ENCODE assay signal across 8 cellular contexts in genomic region chr3:110814170-110815007, GRCh38.
DNase-seq lines count a peak whose midpoint lies in the region; ATAC-seq and TF ChIP-seq lines count a peak whose summit lies in the region.

No MANE protein-coding gene starts in this region.

- POLR2A ChIA-PET in SK-N-SH (lab: Yijun Ruan, JAX), result no interaction called here

- H3K4me1 ChIP-seq in SK-N-SH (ENCODE audit: control insufficient read depth in 1 of 2, insufficient read depth in 2 of 2, low read depth in 1 of 2, low read length in 1 of 2), result peaks cover 0 to 26% of the 10 kb centered on the region in 2 experiments; a peak in 3 of 4 replicates

- no peak for TF ChIP-seq RAD21 in SK-N-SH (IDR thresholded peaks at IDR 0.05; ENCODE audit: low read length)

- TF ChIP-seq CTCF in SK-N-SH (IDR thresholded peaks at IDR 0.05) (no peak), fibroblast of the aortic adventitia (IDR thresholded peaks at IDR 0.05; ENCODE audit: insufficient read depth, low read length) (no peak)

- peak overlapping the region; percentile 83; the same call in 1 of the 2 replicates for H2AFZ ChIP-seq in SK-N-SH (ENCODE audit: low read depth)

- 51% methylated on average over 5 of the region's 5 CpGs for WGBS in SK-N-SH (ENCODE audit: low lambda C conversion rate)

- DNase-seq in activated T-cell treated with anti-CD3 and anti-CD28 coated beads for 48 hours (ENCODE audit: low read depth), result peak; percentile 35
- no peak for DNase-seq in activated T-cell treated with anti-CD3 and anti-CD28 coated beads, Interleukin-2, amount 50 U/mL, for 1 hour
- DNase-seq in SK-N-SH, result no peak
- DNase-seq in fibroblast of the aortic adventitia (ENCODE audit: low read depth), result peak; percentile 70
- DNase-seq in cardiac septum (ENCODE audit: low spot score), result no peak
- no peak for DNase-seq in posterior cingulate gyrus
- no peak for DNase-seq in NCI-H2107 (lab: John Stamatoyannopoulos, UW)

- peak overlapping the region; percentile 46 for H3K4me2 ChIP-seq in SK-N-SH

- H3K4me3 ChIP-seq in SK-N-SH (ENCODE audit: low read depth in 2 of 2, low read length in 1 of 2) (no peak overlapping the region; a peak in 1 of 4 replicates), fibroblast of the aortic adventitia (ENCODE audit: low read depth, low read length) (no peak overlapping the region)

- no peaks in the 10 kb centered on the region for H3K9me3 ChIP-seq in SK-N-SH

- peak; percentile 90 for ATAC-seq in HG02973 (IDR thresholded peaks at IDR 0.05; ENCODE audit: unreplicated experiment)

- H4K20me1 ChIP-seq in SK-N-SH (ENCODE audit: insufficient read depth), result no peaks in the 10 kb centered on the region

- H3K27me3 ChIP-seq in SK-N-SH (ENCODE audit: insufficient read depth), result no peaks in the 10 kb centered on the region

- no peaks in the 10 kb centered on the region for H3K79me2 ChIP-seq in SK-N-SH (ENCODE audit: insufficient read depth)

- H3F3A ChIP-seq in SK-N-SH (replicated peaks; ENCODE audit: insufficient read depth), result peaks cover 37% of the 10 kb centered on the region

- H3K9ac ChIP-seq in SK-N-SH, result peak overlapping the region; percentile 48; the same call in 1 of the 2 replicates

- H3K36me3 ChIP-seq in SK-N-SH (replicated peaks in 1 of 2; ENCODE audit: control insufficient read depth in 1 of 2, insufficient read depth in 2 of 2, low read length in 1 of 2), result no peaks in the 10 kb centered on the region

- peak overlapping the region in 1 of 2 experiments; percentile 84; a peak in 3 of 4 replicates for H3K27ac ChIP-seq in SK-N-SH (ENCODE audit: low read depth in 2 of 2, low read length in 1 of 2)

- no peaks in the 10 kb centered on the region for H3K9me2 ChIP-seq in SK-N-SH

- TF ChIP-seq EP300 in SK-N-SH (IDR thresholded peaks at IDR 0.05; ENCODE audit: borderline replicate concordance in 1 of 2, low read depth in 1 of 2, low read length in 1 of 2), result peak in 1 of 2 experiments; percentile 55; a peak in 1 of 4 replicates

- CTCF ChIA-PET in SK-N-SH (lab: Yijun Ruan, JAX), result no interaction called here

- intact Hi-C loops in cardiac septum (cut with DNase I) (no loop called here), posterior cingulate gyrus (cut with DNase I) (no loop called here)

TF ChIP-seq in SK-N-SH, 30 proteins besides CTCF, POLR2A, EP300 and RAD21 (continues in another document):
- TF ChIP-seq MXI1 (IDR thresholded peaks at IDR 0.05; ENCODE audit: low read depth, low read length) (no peak), NFIC (IDR thresholded peaks at IDR 0.05; ENCODE audit: borderline replicate concordance) (peak; percentile 26; the same call in 1 of the 2 replicates), USF2 (IDR thresholded peaks at IDR 0.05; ENCODE audit: borderline replicate concordance, low read depth, low read length) (no peak), GATA2 (CRISPR knock-in tag; IDR thresholded peaks at IDR 0.05) (no peak), TAF1 (IDR thresholded peaks at IDR 0.05; ENCODE audit: borderline replicate concordance, low read depth, low read length) (no peak), POLR2AphosphoS5 (IDR thresholded peaks at IDR 0.05; ENCODE audit: low read depth, low read length) (peak; percentile 8; the same call in 1 of the 2 replicates), RFX5 (IDR thresholded peaks at IDR 0.05; ENCODE audit: low read length) (no peak), FOXM1 (IDR thresholded peaks at IDR 0.05; ENCODE audit: low read depth) (peak; percentile 16; the same call in 1 of the 2 replicates), FOSL2 (IDR thresholded peaks at IDR 0.05; ENCODE audit: borderline replicate concordance, low read depth) (peak; percentile 82), PBX3 (IDR thresholded peaks at IDR 0.05) (peak; percentile 62), RCOR1 (IDR thresholded peaks at IDR 0.05; ENCODE audit: low read length) (no peak), JUND (IDR thresholded peaks at IDR 0.05) (peak; percentile 72; the same call in 1 of the 2 replicates), RXRA (IDR thresholded peaks at IDR 0.05; ENCODE audit: borderline replicate concordance, low read depth) (no peak), ZBTB33 (IDR thresholded peaks at IDR 0.05; ENCODE audit: borderline replicate concordance, low read depth) (no peak), TEAD4 (IDR thresholded peaks at IDR 0.05; ENCODE audit: borderline replicate concordance, insufficient read depth) (peak; percentile 36; the same call in 1 of the 2 replicates), SIN3A (IDR thresholded peaks at IDR 0.05; ENCODE audit: borderline replicate concordance, low read depth, low read length) (no peak), FOXJ3 (CRISPR knock-in tag; IDR thresholded peaks at IDR 0.05) (no peak), NRF1 (IDR thresholded peaks at IDR 0.05; ENCODE audit: low read depth, low read length) (no peak), CHD2 (IDR thresholded peaks at IDR 0.05; ENCODE audit: low read length, partially characterized antibody) (no peak), MAX (IDR thresholded peaks at IDR 0.05; ENCODE audit: low read depth) (0 out of 2 replicates have a peak, but pooled peaks have one; percentile 23), TCF12 (IDR thresholded peaks at IDR 0.05) (peak; percentile 76), IRF3 (IDR thresholded peaks at IDR 0.05; ENCODE audit: low read depth, low read length) (no peak), MEF2A (IDR thresholded peaks at IDR 0.05; ENCODE audit: borderline replicate concordance, low read depth) (peak; percentile 56; the same call in 1 of the 2 replicates), EZH2phosphoT487 (IDR thresholded peaks at IDR 0.05; ENCODE audit: borderline replicate concordance, low read depth) (no peak), USF1 (IDR thresholded peaks at IDR 0.05; ENCODE audit: borderline replicate concordance, low read depth) (no peak), SMC3 (IDR thresholded peaks at IDR 0.05; ENCODE audit: low read depth, low read length) (no peak), ELF1 (IDR thresholded peaks at IDR 0.05) (no peak), GABPA (IDR thresholded peaks at IDR 0.05; ENCODE audit: low read depth) (no peak)

Comparison
In these comparisons a context has a peak if more than half of its experiments do, and no peak if none do; other contexts are left out.
1. DNase-seq: peak in activated T-cell treated with anti-CD3 and anti-CD28 coated beads for 48 hours (single experiment) and fibroblast of the aortic adventitia (single experiment); none in activated T-cell treated with anti-CD3 and anti-CD28 coated beads, Interleukin-2, amount 50 U/mL, for 1 hour (single experiment), SK-N-SH (single experiment), cardiac septum (single experiment), posterior cingulate gyrus (0 of 10) and NCI-H2107 (single experiment).